8 cellular contexts compared by ENCODE assay signal in genomic region chr3:64267774-64268604, GRCh38. TPM values are rescaled to one million over a fixed set of nuclear protein-coding genes. Genes with fewer than 3 reads are reported as not detected.
DNase-seq lines count a peak whose midpoint lies in the region; ATAC-seq and TF ChIP-seq lines count a peak whose summit lies in the region.

No MANE protein-coding gene starts in this region.

- POLR2A ChIA-PET in T-cell (lab: Charles Lee): no interaction called here

- peak overlapping the region; percentile 78 for H3K4me2 ChIP-seq in hepatocyte

- DNase-seq in Daoy (ENCODE audit: low read depth): peak; percentile 59
- DNase-seq in astrocyte of the hippocampus (ENCODE audit: low read depth, low spot score): peak; percentile 87
- DNase-seq in hepatocyte (ENCODE audit: low spot score): peak; percentile 73
- DNase-seq in pons (ENCODE audit: low spot score): peak; percentile 59
- DNase-seq in GM20000 (ENCODE audit: low spot score): no peak
- no peak for DNase-seq in activated T-cell treated with anti-CD3 and anti-CD28 coated beads for 4 hours
- DNase-seq in T-cell: no peak
- no peak for DNase-seq in NCI-H1436 (lab: John Stamatoyannopoulos, UW)

- H3K9me2 ChIP-seq in hepatocyte (replicated peaks; ENCODE audit: insufficient read depth): no peaks in the 10 kb centered on the region

- no peaks in the 10 kb centered on the region for H3K36me3 Mint-ChIP-seq in T-cell

- H3K79me2 ChIP-seq in hepatocyte: peaks cover 33% of the 10 kb centered on the region

- peaks cover 31% of the 10 kb centered on the region for H3K4me1 ChIP-seq in hepatocyte (ENCODE audit: insufficient read depth)

- H3K27me3 ChIP-seq in hepatocyte: no peaks in the 10 kb centered on the region

- peaks cover 22 to 25% of the 10 kb centered on the region in 2 donors for H3K27me3 Mint-ChIP-seq in T-cell

- H3K27ac ChIP-seq in hepatocyte: peak overlapping the region; percentile 82

- H3K4me1 Mint-ChIP-seq in T-cell: no peaks in the 10 kb centered on the region

- H3K9me3 Mint-ChIP-seq in T-cell: peaks cover 0 to 3% (median 0%) of the 10 kb centered on the region in 3 donors

- H3K4me3 Mint-ChIP-seq in T-cell: no peak overlapping the region

- H3K9me3 ChIP-seq in hepatocyte (ENCODE audit: low read depth): no peaks in the 10 kb centered on the region

- ATAC-seq in T-cell (replicated peaks in 1 of 4): no peak

- TF ChIP-seq CTCF in hepatocyte (IDR thresholded peaks at IDR 0.05; ENCODE audit: poor library complexity) (no peak), GM20000 (IDR thresholded peaks at IDR 0.05; ENCODE audit: extremely low read depth, missing control alignments) (no peak)

- H3K27ac Mint-ChIP-seq in T-cell: no peak overlapping the region

- peak overlapping the region; percentile 53 for H2AFZ ChIP-seq in hepatocyte

- WGBS in hepatocyte (ENCODE audit: low lambda C conversion rate, missing lambda C conversion rate): 8% methylated on average over 23 of the region's 30 CpGs

- peak overlapping the region; percentile 38 for H3K4me3 ChIP-seq in hepatocyte

- no peaks in the 10 kb centered on the region for H4K20me1 ChIP-seq in hepatocyte (ENCODE audit: insufficient read depth, poor library complexity, severe bottlenecking)

- CTCF ChIA-PET in T-cell (lab: Charles Lee): no interaction called here

- H3K36me3 ChIP-seq in hepatocyte (replicated peaks; ENCODE audit: insufficient read depth, low read depth): no peaks in the 10 kb centered on the region

RNA-seq across cellular contexts. Expression of gene PRICKLE2, which starts 42.7 kb away (rescaled TPM):
- 7.9 and 13.0 TPM in 2 replicates for total RNA-seq in Daoy (2014; rRNA removed; shearing (Covaris generic))
- total RNA-seq in hepatocyte (21.1 and 30.3 TPM in 2 replicates), T-cell (under 1 TPM in 3 of 5 donors, not detected in 2; 0.06 to 0.13 (median 0.09) TPM)
- polyA plus RNA-seq in hepatocyte: 8.5 TPM in 2 replicates

Comparison
In these comparisons a context has a peak if more than half of its experiments do, and no peak if none do; other contexts are left out.
1. DNase-seq: peak in Daoy (single experiment), astrocyte of the hippocampus (single experiment), hepatocyte (single experiment) and pons (single experiment); none in GM20000 (single experiment), activated T-cell treated with anti-CD3 and anti-CD28 coated beads for 4 hours (single experiment), T-cell (0 of 34) and NCI-H1436 (single experiment).